ENCODE assay signal across 19 cellular contexts in the genomic region with DNA sequence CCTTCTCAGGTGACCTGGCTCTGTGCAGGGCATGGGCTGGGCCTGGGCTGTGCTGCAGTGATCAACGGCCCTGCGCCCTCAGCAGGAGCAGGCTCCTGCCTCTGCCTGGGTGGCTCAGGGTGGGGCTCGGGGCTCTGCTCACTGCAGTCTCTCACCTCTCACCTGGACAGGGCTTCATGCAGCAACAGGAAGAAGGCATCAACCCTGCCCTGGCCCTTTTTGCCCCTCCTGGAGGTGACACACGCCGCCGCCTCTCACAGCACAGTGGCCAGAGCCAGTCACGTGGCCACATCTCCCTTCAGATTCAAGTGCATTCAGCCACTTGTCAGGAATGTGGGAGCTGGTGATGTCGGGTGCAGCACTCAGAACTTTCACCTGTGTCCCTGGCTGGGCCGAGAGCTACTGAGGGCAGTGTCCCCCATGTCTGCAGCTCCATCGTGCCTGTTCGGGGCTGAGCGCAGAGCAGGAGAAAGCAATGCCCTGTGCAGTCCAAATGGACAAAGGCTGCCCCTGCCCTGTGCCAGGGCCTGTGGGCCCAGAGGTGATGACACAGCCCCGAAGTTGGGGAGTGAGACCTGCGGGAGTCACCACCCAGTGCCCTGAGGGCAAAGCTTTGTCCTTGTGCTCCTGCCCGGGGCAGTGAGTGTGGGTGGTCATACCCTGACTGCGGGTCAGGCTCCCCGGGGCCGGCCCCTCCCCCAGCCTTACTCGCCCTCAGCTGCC.
DNase-seq lines count a peak whose midpoint lies in the region; ATAC-seq, FAIRE-seq and TF ChIP-seq lines count a peak whose summit lies in the region.
"Had no signal": no experiment of that assay in that cellular context is flagged by ENCODE, and none has a peak within 500 bp of the region (broad histone marks: within the 10 kb centered on the region; RNA-seq: fewer than 3 reads in every experiment).

No MANE protein-coding gene starts in this region.

- dilution Hi-C loops in IMR-90 (cut with HindIII; ENCODE audit: low sequenced_read_pairs, unreplicated experiment), result no loop called here

- H2AK9ac ChIP-seq in IMR-90 (replicated peaks; ENCODE audit: low read depth, low read length, poor library complexity), result no peak overlapping the region

- H3K18ac ChIP-seq in IMR-90 (ENCODE audit: low read depth, low read length), result no peak overlapping the region

- in situ Hi-C loops in IMR-90 (cut with MboI; ENCODE audit: low sequenced_read_pairs), result no loop called here
- in situ Hi-C loops in HepG2 (cut with HindIII; ENCODE audit: extremely low pct_ligation_motif_present, low pct_unique_long_range_greater_than_20kb), result no loop called here

- no peak overlapping the region for H3K23ac ChIP-seq in IMR-90 (ENCODE audit: low read depth, low read length)

- CTCF ChIA-PET in IMR-90 (lab: Yijun Ruan, JAX) (no interaction called here), HepG2 (lab: Yijun Ruan, JAX; ENCODE audit: low intra/inter-chr PET ratio, low total read pairs) (no interaction called here)

- H3K4me2 ChIP-seq in IMR-90 (ENCODE audit: low read depth, low read length) (no peak overlapping the region), HepG2 (ENCODE audit: low read depth, low read length) (no peak overlapping the region)

- TF ChIP-seq RAD21 in IMR-90 (IDR thresholded peaks at IDR 0.05; ENCODE audit: low read length), result no peak
- no peak for TF ChIP-seq RAD21 in HepG2 (CRISPR knock-in tag; IDR thresholded peaks at IDR 0.05)

- H3K36me3 ChIP-seq in IMR-90 (ENCODE audit: control insufficient read depth, insufficient read depth, low read length), result no peaks in the 10 kb centered on the region
- no peaks in the 10 kb centered on the region for H3K36me3 ChIP-seq in bronchial epithelial cell (ENCODE audit: control insufficient read depth, insufficient read depth, low read length)
- H3K36me3 ChIP-seq in HepG2 (replicated peaks in 1 of 2; ENCODE audit: control insufficient read depth in 1 of 2, insufficient read depth in 2 of 2, low read length in 2 of 2), result no peaks in the 10 kb centered on the region
- H3K36me3 ChIP-seq in thyroid gland, result no peaks in the 10 kb centered on the region
- H3K36me3 ChIP-seq: esophagus muscularis mucosa, left ventricle myocardium inferior, neutrophil, thoracic aorta had no signal

- BruUV-seq in IMR-90 (replicated peaks; lab: Mats Ljungman, UMichigan) (no TSS peak), HepG2 (replicated peaks; lab: Mats Ljungman, UMichigan) (no TSS peak)

- TF ChIP-seq POLR2A in IMR-90 (IDR thresholded peaks at IDR 0.05; ENCODE audit: low read depth, low read length) (no peak), HepG2 (IDR thresholded peaks at IDR 0.05; ENCODE audit: insufficient read depth in 1 of 2, low read depth in 2 of 2, low read length in 2 of 2) (no peak), thyroid gland (IDR thresholded peaks at IDR 0.05) (no peak)

- no peak overlapping the region for H4K8ac ChIP-seq in IMR-90 (ENCODE audit: low read depth in 2 of 2, low read length in 2 of 2)

- no peak overlapping the region for H2BK15ac ChIP-seq in IMR-90 (ENCODE audit: low read depth, low read length)

- H4K5ac ChIP-seq in IMR-90 (ENCODE audit: low read depth, low read length), result no peak overlapping the region

- H3K9ac ChIP-seq in IMR-90 (ENCODE audit: low read depth, low read length) (no peak overlapping the region), HepG2 (ENCODE audit: insufficient read depth, low read depth, low read length) (no peak overlapping the region)

- H3K9me1 ChIP-seq in IMR-90 (ENCODE audit: insufficient read depth, low read length), result 0 out of 2 replicates have a peak, but pooled peaks cover 5% of the 10 kb centered on the region

- H3K27ac ChIP-seq in IMR-90 (ENCODE audit: insufficient read depth, low read length), result no peak overlapping the region
- no peak overlapping the region for H3K27ac ChIP-seq in HepG2 (ENCODE audit: extremely low read length, insufficient read depth, low read length)
- H3K27ac ChIP-seq in thyroid gland, result no peak overlapping the region
- H3K27ac ChIP-seq: esophagus muscularis mucosa, left ventricle myocardium inferior, neutrophil, thoracic aorta had no signal

- no peak overlapping the region for H4K91ac ChIP-seq in IMR-90 (ENCODE audit: insufficient read depth, low read depth, low read length)

- POLR2A ChIA-PET in IMR-90 (lab: Charles Lee; ENCODE audit: unreplicated experiment), result no interaction called here
- POLR2A ChIA-PET in HepG2 (lab: Yijun Ruan, JAX), result no interaction called here

- no peaks in the 10 kb centered on the region for H3K4me1 ChIP-seq in IMR-90 (ENCODE audit: control insufficient read depth, insufficient read depth, low read length)
- no peaks in the 10 kb centered on the region for H3K4me1 ChIP-seq in HepG2 (ENCODE audit: insufficient read depth, low read length)
- H3K4me1 ChIP-seq in thyroid gland, result no peaks in the 10 kb centered on the region
- H3K4me1 ChIP-seq: Caco-2, esophagus muscularis mucosa, left ventricle myocardium inferior had no signal

- no peak overlapping the region for H3K4ac ChIP-seq in IMR-90 (ENCODE audit: low read depth, low read length)

- no peak for ATAC-seq in IMR-90 (ENCODE audit: low read depth)
- ATAC-seq in HepG2, result peak; percentile 21
- ATAC-seq in GM18873 (IDR thresholded peaks at IDR 0.05; ENCODE audit: low FRiP score, unreplicated experiment), result no peak

- H2BK120ac ChIP-seq in IMR-90 (ENCODE audit: low read depth, low read length), result no peak overlapping the region

- intact Hi-C loops in IMR-90 (cut with micrococcal nuclease), result loop anchor here (5.0 kb wide), 1 partner anchor 1107 kb away; no protein-coding TSS in a partner anchor
- intact Hi-C loops in HepG2 (cut with micrococcal nuclease; ENCODE audit: unreplicated experiment), result no loop called here
- intact Hi-C loops in thyroid gland (cut with DNase I), result no loop called here

- H3K79me1 ChIP-seq in IMR-90 (ENCODE audit: low read depth in 1 of 2, low read length in 2 of 2), result no peaks in the 10 kb centered on the region

- H3K4me3 ChIP-seq in IMR-90 (ENCODE audit: insufficient read depth, low read depth, low read length) (no peak overlapping the region), bronchial epithelial cell (ENCODE audit: low read depth, low read length) (no peak overlapping the region), HepG2 (replicated peaks in 1 of 3; ENCODE audit: insufficient read depth in 1 of 3, low read depth in 2 of 3, low read length in 3 of 3) (no peak overlapping the region), thyroid gland (replicated peaks in 1 of 3) (no peak overlapping the region)
- H3K4me3 ChIP-seq: esophagus muscularis mucosa, left ventricle myocardium inferior, thoracic aorta had no signal

- peaks cover 3% of the 10 kb centered on the region; the same call in 1 of the 2 replicates for H3K27me3 ChIP-seq in IMR-90 (ENCODE audit: control insufficient read depth, insufficient read depth, low read length)
- no peaks in the 10 kb centered on the region for H3K27me3 ChIP-seq in bronchial epithelial cell (ENCODE audit: control insufficient read depth, insufficient read depth, low read length)
- H3K27me3 ChIP-seq in HepG2 (ENCODE audit: control insufficient read depth in 1 of 2, insufficient read depth in 2 of 2, low read length in 2 of 2), result no peaks in the 10 kb centered on the region; a peak in 1 of 5 replicates
- H3K27me3 ChIP-seq in thyroid gland, result no peaks in the 10 kb centered on the region
- H3K27me3 ChIP-seq: neutrophil had no signal

- no peaks in the 10 kb centered on the region; the same call in 1 of the 2 replicates for H4K20me1 ChIP-seq in IMR-90 (ENCODE audit: insufficient read depth, low read length)
- H4K20me1 ChIP-seq in HepG2 (ENCODE audit: insufficient read depth, low read length), result no peaks in the 10 kb centered on the region

- DNase-seq in IMR-90, result no peak
- peak; percentile 26 for DNase-seq in bronchial epithelial cell (ENCODE audit: low read depth)
- no peak for DNase-seq in HepG2 (ENCODE audit: low spot score)
- DNase-seq in thyroid gland, result peak; percentile 6 to 13
- no peak for DNase-seq in activated T-cell treated with anti-CD3 and anti-CD28 coated beads, Interleukin-2, amount 50 U/mL, for 1 hour
- DNase-seq in NCI-H526 treated with DMSO at 0.1 percent for 48 hours (lab: John Stamatoyannopoulos, UW), result no peak
- DNase-seq: activated CD4-positive, alpha-beta T cell treated with anti-CD3 and anti-CD28 coated beads for 48 hours; activated naive CD4-positive, alpha-beta T cell treated with Interleukin-2 at 50 U/mL for 16 hours; AML-193; Caco-2; caudate nucleus; left ventricle myocardium inferior; NCI-H1694; NCI-H446; SW 1271 had no signal

- TF ChIP-seq EP300 in HepG2 (IDR thresholded peaks at IDR 0.05; ENCODE audit: low read depth in 2 of 2, low read length in 2 of 2) (no peak), HepG2 (CRISPR knock-in tag; IDR thresholded peaks at IDR 0.05; ENCODE audit: borderline replicate concordance) (no peak)

- H3K56ac ChIP-seq in IMR-90 (ENCODE audit: extremely low read depth, insufficient read depth, low read length), result no peak overlapping the region

- no peak for FAIRE-seq in bronchial epithelial cell (lab: Jason Lieb, UNC)
- FAIRE-seq in HepG2 (lab: Jason Lieb, UNC), result no peak

- WGBS in IMR-90 (ENCODE audit: extremely low coverage in 2 of 2, insufficient read length in 1 of 2), 2 experiments, result 51% methylated on average over 9 of the region's 19 CpGs; no CpG with 5 or more reads in 1 of the 2 experiments
- 20% methylated on average over 3 of the region's 19 CpGs for WGBS in HepG2 (ENCODE audit: low lambda C conversion rate)
- 48 to 55% methylated on average over 7 to 16 of the region's 19 CpGs for WGBS in thyroid gland, 2 donors

- H2AFZ ChIP-seq in IMR-90 (replicated peaks; ENCODE audit: low read length, poor library complexity), result no peak overlapping the region
- H2AFZ ChIP-seq in HepG2 (ENCODE audit: low read length), result no peak overlapping the region

- H2BK20ac ChIP-seq in IMR-90 (ENCODE audit: low read depth, low read length), result no peak overlapping the region

- no peak overlapping the region for H2BK5ac ChIP-seq in IMR-90 (ENCODE audit: low read depth, low read length, poor library complexity, severe bottlenecking)

- no peaks in the 10 kb centered on the region for H3K79me2 ChIP-seq in HepG2 (ENCODE audit: insufficient read depth, low read length)

- H3K9me3 ChIP-seq in IMR-90 (ENCODE audit: control insufficient read depth, insufficient read depth, low read length) (no peaks in the 10 kb centered on the region), HepG2 (ENCODE audit: low read length) (peaks cover 6% of the 10 kb centered on the region), thyroid gland (no peaks in the 10 kb centered on the region)
- H3K9me3 ChIP-seq: Caco-2, esophagus muscularis mucosa, left ventricle myocardium inferior, neutrophil, thoracic aorta had no signal

- no peak overlapping the region for H3K14ac ChIP-seq in IMR-90 (replicated peaks; ENCODE audit: low read depth, low read length)

- no peak overlapping the region for H2AK5ac ChIP-seq in IMR-90 (ENCODE audit: low read depth, low read length)

- TF ChIP-seq CTCF in IMR-90 (conservative IDR thresholded peaks at IDR 0.05; ENCODE audit: low read depth, low read length) (no peak), bronchial epithelial cell (IDR thresholded peaks at IDR 0.05; ENCODE audit: insufficient read depth, low read length, severe bottlenecking) (no peak), HepG2 (CRISPR knock-in tag; IDR thresholded peaks at IDR 0.05) (no peak), thyroid gland (IDR thresholded peaks at IDR 0.05) (no peak)

TF ChIP-seq in IMR-90, 13 proteins besides CTCF, POLR2A, EP300 and RAD21 (continues in another document):
- no peak for TF ChIP-seq FOS (IDR thresholded peaks at IDR 0.05; ENCODE audit: low read depth, low read length)

Comparison
In these comparisons a context has a peak if more than half of its experiments do, and no peak if none do; other contexts are left out.
1. DNase-seq: peak in bronchial epithelial cell (single experiment) and thyroid gland (2 of 2); none in IMR-90 (single experiment), HepG2 (single experiment), activated T-cell treated with anti-CD3 and anti-CD28 coated beads, Interleukin-2, amount 50 U/mL, for 1 hour (single experiment) and NCI-H526 treated with DMSO at 0.1 percent for 48 hours (single experiment).